ENCODE assay signal across 11 cellular contexts in genomic region chr13:77339408-77339807, GRCh38. TPM values are rescaled to one million over a fixed set of nuclear protein-coding genes. Genes with fewer than 3 reads are reported as not detected.
DNase-seq lines count a peak whose midpoint lies in the region; ATAC-seq and TF ChIP-seq lines count a peak whose summit lies in the region.
"Had no signal": no experiment of that assay in that cellular context is flagged by ENCODE, and none has a peak within 500 bp of the region (broad histone marks: within the 10 kb centered on the region; RNA-seq: fewer than 3 reads in every experiment).

No MANE protein-coding gene starts in this region.

- H3K27ac Mint-ChIP-seq in activated CD8-positive, alpha-beta T cell treated with anti-CD3 and anti-CD28 coated beads for 36 hours = peak overlapping the region; percentile 4
- no peak overlapping the region for H3K27ac Mint-ChIP-seq in WTC11

- H3K9me3 Mint-ChIP-seq in activated CD8-positive, alpha-beta T cell treated with anti-CD3 and anti-CD28 coated beads for 36 hours = no peaks in the 10 kb centered on the region
- no peaks in the 10 kb centered on the region for H3K9me3 Mint-ChIP-seq in WTC11

- H3K4me3 Mint-ChIP-seq in activated CD8-positive, alpha-beta T cell treated with anti-CD3 and anti-CD28 coated beads for 36 hours = no peak overlapping the region
- no peak overlapping the region for H3K4me3 Mint-ChIP-seq in WTC11

- H3F3A ChIP-seq in PC-9 (ENCODE audit: insufficient read depth, low read depth) = no peaks in the 10 kb centered on the region

- H3K9me2 ChIP-seq in PC-9 (ENCODE audit: insufficient read depth) = no peaks in the 10 kb centered on the region

- no peak for TF ChIP-seq CTCF in activated CD8-positive, alpha-beta T cell treated with anti-CD3 and anti-CD28 coated beads for 36 hours (IDR thresholded peaks at IDR 0.05)
- TF ChIP-seq CTCF in PC-9 (conservative IDR thresholded peaks at IDR 0.05) (no peak), WTC11 (IDR thresholded peaks at IDR 0.05) (no peak)

- H3K4me1 Mint-ChIP-seq in activated CD8-positive, alpha-beta T cell treated with anti-CD3 and anti-CD28 coated beads for 36 hours (ENCODE audit: low read depth) = peaks cover 25% of the 10 kb centered on the region
- H3K4me1 Mint-ChIP-seq in WTC11 = no peaks in the 10 kb centered on the region

- DNase-seq in activated CD8-positive, alpha-beta T cell treated with anti-CD3 and anti-CD28 coated beads for 36 hours = no peak
- no peak for DNase-seq in PC-9
- no peak for DNase-seq in WTC11 (ENCODE audit: low spot score)
- no peak for DNase-seq in HK-2 (ENCODE audit: unreplicated experiment)
- no peak for DNase-seq in DMS 273 treated with DMSO at 0.1 percent for 48 hours (lab: John Stamatoyannopoulos, UW)
- DNase-seq: DMS79, testis had no signal

- no peaks in the 10 kb centered on the region for H3K36me3 ChIP-seq in PC-9 (ENCODE audit: low read depth)

- POLR2A ChIA-PET in activated CD8-positive, alpha-beta T cell treated with anti-CD3 and anti-CD28 coated beads for 36 hours (lab: Charles Lee) = interaction anchor here (4.6 to 8.6 kb wide), 2 partner anchors 9 to 14 kb away, joined by 22 to 43 read pairs; partner anchors contain the start of gene MYCBP2
- POLR2A ChIA-PET in PC-9 (lab: Charles Lee; ENCODE audit: unreplicated experiment) (no interaction called here), WTC11 (lab: Charles Lee) (no interaction called here)

- peaks cover 11% of the 10 kb centered on the region for H3K4me1 ChIP-seq in PC-9 (replicated peaks; ENCODE audit: insufficient read depth)
- H3K4me1 ChIP-seq: testis had no signal

- no peaks in the 10 kb centered on the region for H3K27me3 Mint-ChIP-seq in activated CD8-positive, alpha-beta T cell treated with anti-CD3 and anti-CD28 coated beads for 36 hours
- no peaks in the 10 kb centered on the region for H3K27me3 Mint-ChIP-seq in WTC11 (ENCODE audit: low read depth)

- intact Hi-C loops in activated CD8-positive, alpha-beta T cell treated with anti-CD3 and anti-CD28 coated beads for 36 hours (cut with micrococcal nuclease) = no loop called here
- intact Hi-C loops in PC-9 (cut with micrococcal nuclease; ENCODE audit: unreplicated experiment) = no loop called here

- H3K79me2 ChIP-seq in PC-9 (ENCODE audit: low read depth) = no peaks in the 10 kb centered on the region

- no peak overlapping the region for H3K4me2 ChIP-seq in PC-9
- H3K4me2 ChIP-seq: smooth muscle cell had no signal

- CTCF ChIA-PET in activated CD8-positive, alpha-beta T cell treated with anti-CD3 and anti-CD28 coated beads for 36 hours (lab: Charles Lee) = interaction anchor here (0.9 kb wide), 1 partner anchor 139 kb away, joined by 3 read pairs; no protein-coding TSS in a partner anchor
- CTCF ChIA-PET in PC-9 (lab: Charles Lee) (no interaction called here), WTC11 (lab: Charles Lee) (no interaction called here)

- H3K4me3 ChIP-seq in PC-9 = no peak overlapping the region
- H3K4me3 ChIP-seq: smooth muscle cell, testis had no signal

- BruUV-seq in PC-9 (replicated peaks; lab: Mats Ljungman, UMichigan) = no TSS peak

- H3K27ac ChIP-seq in PC-9 = no peak overlapping the region
- H3K27ac ChIP-seq: testis had no signal

- H2AFZ ChIP-seq in PC-9 = no peak overlapping the region

- ATAC-seq in GM18502 (IDR thresholded peaks at IDR 0.05; ENCODE audit: poor library complexity, unreplicated experiment) (peak; percentile 71), GM21381 (IDR thresholded peaks at IDR 0.05; ENCODE audit: unreplicated experiment) (peak; percentile 67), HG03103 (IDR thresholded peaks at IDR 0.05; ENCODE audit: low read depth, unreplicated experiment) (peak; percentile 51), WTC11 (no peak)
- peak; percentile 44 for ATAC-seq in activated CD8-positive, alpha-beta T cell treated with anti-CD3 and anti-CD28 coated beads for 36 hours

- no peaks in the 10 kb centered on the region for H3K36me3 Mint-ChIP-seq in activated CD8-positive, alpha-beta T cell treated with anti-CD3 and anti-CD28 coated beads for 36 hours (ENCODE audit: low read depth)
- no peaks in the 10 kb centered on the region for H3K36me3 Mint-ChIP-seq in WTC11

- no peaks in the 10 kb centered on the region for H3K9me3 ChIP-seq in PC-9 (ENCODE audit: insufficient read depth, low read depth)
- H3K9me3 ChIP-seq: testis had no signal

- no peaks in the 10 kb centered on the region for H4K20me1 ChIP-seq in PC-9 (ENCODE audit: insufficient read depth)

- no peaks in the 10 kb centered on the region for H3K27me3 ChIP-seq in PC-9 (ENCODE audit: insufficient read depth, low read depth)
- H3K27me3 ChIP-seq: testis had no signal

TF ChIP-seq in WTC11, 78 proteins besides CTCF, POLR2A, EP300 and RAD21:
- TF ChIP-seq AFF4 (CRISPR knock-in tag; IDR thresholded peaks at IDR 0.05; ENCODE audit: borderline replicate concordance) (no peak), RORB (CRISPR knock-in tag; IDR thresholded peaks at IDR 0.05) (no peak), ERG (CRISPR knock-in tag; IDR thresholded peaks at IDR 0.05) (no peak), ZNF121 (CRISPR knock-in tag; IDR thresholded peaks at IDR 0.05) (no peak), TEAD4 (CRISPR knock-in tag; IDR thresholded peaks at IDR 0.05) (no peak), NR3C1 (CRISPR knock-in tag; conservative IDR thresholded peaks at IDR 0.05; ENCODE audit: low read depth) (no peak), ZNF263 (CRISPR knock-in tag; IDR thresholded peaks at IDR 0.05; ENCODE audit: low read depth) (no peak), GRHL2 (CRISPR knock-in tag; IDR thresholded peaks at IDR 0.05; ENCODE audit: insufficient replicate concordance, severe bottlenecking) (no peak)

RNA-seq across cellular contexts. Expression of gene MYCBP2, which starts 12.5 kb away (rescaled TPM):
- total RNA-seq in activated CD8-positive, alpha-beta T cell treated with anti-CD3 and anti-CD28 coated beads for 36 hours = 100 to 1,000 TPM in 1 of 2 experiments, 10 to 100 TPM in 1; 97.5 to 101 TPM
- 51.6 and 55.6 TPM in 2 replicates for total RNA-seq in PC-9 (2021)
- total RNA-seq in WTC11 (2021) = 41.5 to 54.3 TPM (median 45.3 TPM) in 3 replicates
